ENCODE assay signal across 18 cellular contexts in genomic region chr3:32847520-32847919, GRCh38. TPM values are rescaled to one million over a fixed set of nuclear protein-coding genes. Genes with fewer than 3 reads are reported as not detected.
DNase-seq lines count a peak whose midpoint lies in the region; ATAC-seq and TF ChIP-seq lines count a peak whose summit lies in the region.
"Had no signal": no experiment of that assay in that cellular context is flagged by ENCODE, and none has a peak within 500 bp of the region (broad histone marks: within the 10 kb centered on the region; RNA-seq: fewer than 3 reads in every experiment).

No MANE protein-coding gene starts in this region.

- H2AFZ ChIP-seq in osteoblast (ENCODE audit: low read length), result no peak overlapping the region

- H3K27me3 ChIP-seq in osteoblast (ENCODE audit: insufficient read depth, low read length), result peaks cover 7% of the 10 kb centered on the region
- H3K27me3 ChIP-seq: BE2C, SJCRH30 had no signal

- H3K9me3 Mint-ChIP-seq in neural crest cell (no peaks in the 10 kb centered on the region), T-cell (no peaks in the 10 kb centered on the region)
- H3K9me3 Mint-ChIP-seq: CD8-positive, alpha-beta T cell; HFFc6 had no signal

- no peak for ATAC-seq in T-cell (replicated peaks in 1 of 4)
- ATAC-seq: CD8-positive, alpha-beta T cell had no signal

- DNase-seq in HUDEP-2 (lab: John Stamatoyannopoulos, UW; ENCODE audit: unreplicated experiment in 76 of 76) (peak in 57 of 76 experiments; percentile 5 to 65 (median 32)), RPMI8226 (peak; percentile 26), fibroblast of villous mesenchyme (ENCODE audit: low read depth) (peak; percentile 23), neural crest cell (ENCODE audit: low read depth, low spot score) (no peak), superior temporal gyrus (ENCODE audit: extremely low spot score) (no peak), T-cell (no peak), activated T-cell treated with anti-CD3 and anti-CD28 coated beads for 4 hours (no peak), osteoblast (ENCODE audit: insufficient read length, low spot score, missing footprints) (no peak)
- DNase-seq: BE2C; CD8-positive, alpha-beta T cell; DMS 273 treated with DMSO at 0.1 percent for 48 hours; HFFc6; MM.1S; NCI-H1930; NCI-H524; SJCRH30 had no signal

- H3K4me3 ChIP-seq in fibroblast of villous mesenchyme (ENCODE audit: low read depth, low read length), result no peak overlapping the region
- H3K4me3 ChIP-seq in osteoblast (ENCODE audit: insufficient read depth, low read length), result no peak overlapping the region
- H3K4me3 ChIP-seq: SJCRH30 had no signal

- no peak overlapping the region for H3K4me2 ChIP-seq in osteoblast (ENCODE audit: insufficient read depth, low read length)
- H3K4me2 ChIP-seq: KMS-11 had no signal

- H3K27ac Mint-ChIP-seq in neural crest cell (ENCODE audit: unreplicated experiment) (no peak overlapping the region), T-cell (no peak overlapping the region)
- H3K27ac Mint-ChIP-seq: CD8-positive, alpha-beta T cell; HFFc6 had no signal

- H3K4me1 Mint-ChIP-seq in neural crest cell (peaks cover 91% of the 10 kb centered on the region), T-cell (peaks cover 0 to 6% (median 4%) of the 10 kb centered on the region in 3 donors)

- no peaks in the 10 kb centered on the region for H3K79me2 ChIP-seq in osteoblast (ENCODE audit: insufficient read depth, low read length)

- no peaks in the 10 kb centered on the region for H3K27me3 Mint-ChIP-seq in neural crest cell (ENCODE audit: low read depth)
- H3K27me3 Mint-ChIP-seq in T-cell, result peaks cover 0 to 2% of the 10 kb centered on the region in 2 donors

- no peaks in the 10 kb centered on the region for H4K20me1 ChIP-seq in osteoblast (ENCODE audit: insufficient read depth, low read length)

- CTCF ChIA-PET in T-cell (lab: Charles Lee), result no interaction called here

- no peak overlapping the region for H3K27ac ChIP-seq in osteoblast (ENCODE audit: low read depth, low read length)
- H3K27ac ChIP-seq: KMS-11, SJCRH30 had no signal

- H3K36me3 Mint-ChIP-seq in neural crest cell (ENCODE audit: low read depth) (no peaks in the 10 kb centered on the region), T-cell (no peaks in the 10 kb centered on the region)
- H3K36me3 Mint-ChIP-seq: CD8-positive, alpha-beta T cell had no signal

- TF ChIP-seq CTCF in fibroblast of villous mesenchyme (IDR thresholded peaks at IDR 0.05; ENCODE audit: insufficient read depth, low read depth, low read length) (no peak), neural crest cell (conservative IDR thresholded peaks at IDR 0.05) (no peak), osteoblast (IDR thresholded peaks at IDR 0.05; ENCODE audit: extremely low read depth, low read depth, low read length) (no peak)

- no peaks in the 10 kb centered on the region for H3K36me3 ChIP-seq in osteoblast (ENCODE audit: insufficient read depth, low read length)
- H3K36me3 ChIP-seq: BE2C, SJCRH30 had no signal

- no peaks in the 10 kb centered on the region for H3K4me1 ChIP-seq in osteoblast (ENCODE audit: insufficient read depth, low read length)
- H3K4me1 ChIP-seq: BE2C, SJCRH30 had no signal

- POLR2A ChIA-PET in T-cell (lab: Charles Lee), result no interaction called here

- peak overlapping the region; percentile 11 for H3K4me3 Mint-ChIP-seq in neural crest cell
- H3K4me3 Mint-ChIP-seq in T-cell, result no peak overlapping the region
- H3K4me3 Mint-ChIP-seq: CD8-positive, alpha-beta T cell; HFFc6 had no signal

- H3K9me3 ChIP-seq in osteoblast (ENCODE audit: low read depth, low read length), result no peaks in the 10 kb centered on the region
- H3K9me3 ChIP-seq: BE2C, SJCRH30 had no signal

RNA-seq across cellular contexts. Expression of gene TRIM71, which starts 29.7 kb away (rescaled TPM):
- total RNA-seq in fibroblast of villous mesenchyme (not detected in 2 replicates), neural crest cell (92.4 and 95.2 TPM in 2 replicates), T-cell (under 1 TPM in 4 of 5 donors, not detected in 1; 0.05 to 0.32 (median 0.29) TPM), osteoblast (not detected in 2 replicates)
- total RNA-seq: CD8-positive, alpha-beta T cell; Daoy; HFFc6; SJCRH30 had no signal

Comparison
In these comparisons a context has a peak if more than half of its experiments do, and no peak if none do; other contexts are left out.
1. DNase-seq: peak in HUDEP-2 (57 of 76), RPMI8226 (single experiment) and fibroblast of villous mesenchyme (single experiment); none in neural crest cell (single experiment), superior temporal gyrus (single experiment), T-cell (0 of 34), activated T-cell treated with anti-CD3 and anti-CD28 coated beads for 4 hours (single experiment) and osteoblast (single experiment).
2. RNA of gene TRIM71, which starts 29.7 kb away (total RNA-seq): 92.4 to 95.2 TPM in neural crest cell; 0.05 to 0.32 TPM in T-cell, not detected in fibroblast of villous mesenchyme and not detected in osteoblast; every median in the first group is over 10 times any median in the second.